ENCODE assay signal across 1 cellular context in genomic region chr2:157743051-157743450, GRCh38.
TF ChIP-seq lines count a peak whose summit lies in the region.

No MANE protein-coding gene starts in this region.

TF ChIP-seq in GM23338, 12 proteins besides CTCF, POLR2A, EP300 and RAD21 (continued from another document):
- no peak for TF ChIP-seq ZNF462 (CRISPR knock-in tag; IDR thresholded peaks at IDR 0.05)
- no peak for TF ChIP-seq POLR2AphosphoS5 (IDR thresholded peaks at IDR 0.05; ENCODE audit: low read depth)
- TF ChIP-seq STAT1 (IDR thresholded peaks at IDR 0.05; ENCODE audit: unreplicated experiment) = no peak
